8 cellular contexts compared by ENCODE assay signal in genomic region chr1:169102567-169102966, GRCh38. TPM values are rescaled to one million over a fixed set of nuclear protein-coding genes. Genes with fewer than 3 reads are reported as not detected.
DNase-seq lines count a peak whose midpoint lies in the region; ATAC-seq and TF ChIP-seq lines count a peak whose summit lies in the region.

No MANE protein-coding gene starts in this region.

- no peaks in the 10 kb centered on the region for H3K36me3 ChIP-seq in duodenal mucosa (ENCODE audit: control insufficient read depth in 1 of 2, insufficient read depth in 2 of 2, low read length in 2 of 2)
- H3K36me3 ChIP-seq in effector memory CD4-positive, alpha-beta T cell (ENCODE audit: control insufficient read depth, insufficient read depth, low read length): no peaks in the 10 kb centered on the region

- peak overlapping the region; percentile 78 for H3K9ac ChIP-seq in duodenal mucosa (ENCODE audit: low read depth in 1 of 2, low read length in 2 of 2)

- ATAC-seq in GM21723 (IDR thresholded peaks at IDR 0.05; ENCODE audit: unreplicated experiment) (no peak), HG02885 (IDR thresholded peaks at IDR 0.05; ENCODE audit: poor library complexity, unreplicated experiment) (no peak)

- H3K27me3 Mint-ChIP-seq in neural crest cell (ENCODE audit: low read depth): peaks cover 4% of the 10 kb centered on the region

- DNase-seq in DMS153 treated with DMSO at 0.1 percent for 48 hours (lab: John Stamatoyannopoulos, UW; ENCODE audit: unreplicated experiment) (peak; percentile 47), NCI-H226 (peak; percentile 70), neural crest cell (ENCODE audit: low read depth, low spot score) (no peak), SHP77 (lab: John Stamatoyannopoulos, UW) (no peak)
- no peak for DNase-seq in effector memory CD4-positive, alpha-beta T cell

- peak overlapping the region; percentile 31 for H3K4me3 Mint-ChIP-seq in neural crest cell

- H3K4me1 ChIP-seq in duodenal mucosa (ENCODE audit: control insufficient read depth in 1 of 2, insufficient read depth in 2 of 2, low read length in 2 of 2): peaks cover 45 to 52% of the 10 kb centered on the region in 2 donors
- H3K4me1 ChIP-seq in effector memory CD4-positive, alpha-beta T cell (ENCODE audit: control insufficient read depth, insufficient read depth, low read length, poor library complexity, severe bottlenecking): peaks cover 13% of the 10 kb centered on the region

- H3K4me3 ChIP-seq in duodenal mucosa (ENCODE audit: low read depth in 1 of 2, low read length in 2 of 2): peak overlapping the region; percentile 76 to 79
- H3K4me3 ChIP-seq in effector memory CD4-positive, alpha-beta T cell (ENCODE audit: insufficient read depth, low read depth, low read length, poor library complexity, severe bottlenecking): no peak overlapping the region

- no peaks in the 10 kb centered on the region for H3K36me3 Mint-ChIP-seq in neural crest cell (ENCODE audit: low read depth)

- peak overlapping the region; percentile 80 for H3K27ac ChIP-seq in duodenal mucosa (ENCODE audit: low read depth, low read length)
- H3K27ac ChIP-seq in effector memory CD4-positive, alpha-beta T cell (ENCODE audit: insufficient read depth, low read length, poor library complexity, severe bottlenecking): no peak overlapping the region

- no peak for TF ChIP-seq CTCF in neural crest cell (conservative IDR thresholded peaks at IDR 0.05)

- H3K27ac Mint-ChIP-seq in neural crest cell (ENCODE audit: unreplicated experiment): no peak overlapping the region

- no peaks in the 10 kb centered on the region for H3K9me3 ChIP-seq in duodenal mucosa (ENCODE audit: control insufficient read depth in 1 of 2, low read length in 2 of 2)
- no peaks in the 10 kb centered on the region for H3K9me3 ChIP-seq in effector memory CD4-positive, alpha-beta T cell (ENCODE audit: control insufficient read depth, low read length)

- H3K9me3 Mint-ChIP-seq in neural crest cell: no peaks in the 10 kb centered on the region

- peaks cover 18% of the 10 kb centered on the region for H3K4me1 Mint-ChIP-seq in neural crest cell

- no peaks in the 10 kb centered on the region for H3K27me3 ChIP-seq in duodenal mucosa (ENCODE audit: control insufficient read depth in 1 of 2, insufficient read depth in 2 of 2, low read length in 2 of 2)
- no peaks in the 10 kb centered on the region for H3K27me3 ChIP-seq in effector memory CD4-positive, alpha-beta T cell (replicated peaks; ENCODE audit: control insufficient read depth, insufficient read depth, low read length, poor library complexity, severe bottlenecking)

RNA-seq across cellular contexts. Expression of gene ATP1B1, which starts 3.9 kb away (rescaled TPM):
- 25.2 and 26.5 TPM in 2 replicates for total RNA-seq in neural crest cell

Comparison
In these comparisons a context has a peak if more than half of its experiments do, and no peak if none do; other contexts are left out.
1. DNase-seq: peak in DMS153 treated with DMSO at 0.1 percent for 48 hours (single experiment) and NCI-H226 (single experiment); none in neural crest cell (single experiment), SHP77 (0 of 2) and effector memory CD4-positive, alpha-beta T cell (0 of 3).